ENCODE assay signal across 14 cellular contexts in the genomic region with DNA sequence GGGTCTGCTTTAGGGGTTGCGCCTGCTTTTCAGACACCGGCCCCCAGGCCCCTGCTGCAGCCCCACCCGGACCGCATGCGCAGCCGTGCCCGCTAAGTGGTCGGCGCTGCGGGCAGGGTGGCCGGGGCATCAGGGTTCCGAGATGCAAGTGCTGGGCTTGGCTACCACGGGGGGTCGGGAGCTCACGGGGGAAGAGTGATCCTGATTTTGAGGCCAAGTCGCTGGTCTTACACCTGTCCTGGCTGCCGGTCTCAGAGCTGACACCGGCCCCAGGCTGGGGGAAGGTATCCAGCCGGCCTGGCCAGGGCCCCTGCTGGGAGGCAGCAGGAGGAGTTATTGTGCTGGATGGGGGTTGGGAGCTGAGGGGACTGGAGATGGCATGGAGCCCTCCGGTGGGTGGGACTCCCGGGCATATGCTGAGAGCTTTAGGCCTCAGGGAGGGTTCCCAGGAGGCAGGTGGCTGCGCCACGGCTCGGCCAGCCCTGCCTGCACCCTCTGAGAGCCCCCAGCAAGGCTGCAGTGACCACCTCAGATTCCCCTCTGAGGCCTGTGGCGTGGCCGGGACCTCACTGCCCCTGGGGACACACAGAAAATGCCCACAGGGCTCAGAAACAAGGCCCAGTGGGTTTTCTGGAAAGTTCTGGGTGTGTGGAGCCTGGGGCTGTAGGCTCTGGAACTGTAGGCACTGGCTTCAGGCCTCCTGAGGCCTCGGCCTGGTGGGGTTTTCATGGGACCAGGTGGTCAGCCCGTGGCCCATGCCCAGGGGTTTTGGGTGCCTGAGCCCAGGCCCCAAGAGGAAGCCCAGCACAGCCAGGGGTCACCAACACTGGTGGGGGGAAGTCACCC. TPM values are rescaled to one million over a fixed set of nuclear protein-coding genes. Genes with fewer than 3 reads are reported as not detected.
A peak's percentile ranks its signal among the peaks of the same experiment; 100 is the strongest.
DNase-seq lines count a peak whose midpoint lies in the region; ATAC-seq, FAIRE-seq and TF ChIP-seq lines count a peak whose summit lies in the region.
"Had no signal": no experiment of that assay in that cellular context is flagged by ENCODE, and none has a peak within 500 bp of the region (broad histone marks: within the 10 kb centered on the region; RNA-seq: fewer than 3 reads in every experiment).

No MANE protein-coding gene starts in this region.

- POLR2A ChIA-PET in A549 (lab: Yijun Ruan, JAX), result no interaction called here
- POLR2A ChIA-PET in Panc1 (lab: Charles Lee), result interaction anchor here (0.5 kb wide), 1 partner anchor 10 kb away, joined by 3 read pairs; no protein-coding TSS in a partner anchor

- CTCF ChIA-PET in A549 (lab: Yijun Ruan, JAX) (interaction anchor here (0.6 to 1.9 kb wide), 10 partner anchors 8 to 69 kb away, joined by 3 to 6 read pairs (median 4); no protein-coding TSS in a partner anchor), Panc1 (lab: Charles Lee) (interaction anchor here (0.8 to 1.0 kb wide), 2 partner anchors 38 to 198 kb away, joined by 3 read pairs; no protein-coding TSS in a partner anchor)

- no peaks in the 10 kb centered on the region for H3K27me3 ChIP-seq in Panc1 (ENCODE audit: control insufficient read depth, insufficient read depth, low read length)

- 25% methylated on average over 16 of the region's 28 CpGs for WGBS in A549 (ENCODE audit: missing lambda C conversion rate)

- no peak for TF ChIP-seq RAD21 in A549 (conservative IDR thresholded peaks at IDR 0.05 in 1 of 2, IDR thresholded peaks at IDR 0.05 in 1 of 2)

- intact Hi-C loops in Panc1 (cut with micrococcal nuclease; ENCODE audit: unreplicated experiment), result no loop called here

- FAIRE-seq in A549 (lab: Jason Lieb, UNC), result no peak
- no peak for FAIRE-seq in H54 (lab: Jason Lieb, UNC)

- no TSS peak for BruUV-seq in Panc1 (replicated peaks; lab: Mats Ljungman, UMichigan)

- in situ Hi-C loops in Panc1 (cut with HindIII; ENCODE audit: low pct_unique_long_range_greater_than_20kb, low sequenced_read_pairs), result no loop called here

- no peak for TF ChIP-seq EP300 in A549 (IDR thresholded peaks at IDR 0.05)

- peak overlapping the region; percentile 91 for H3K4me2 ChIP-seq in A549

- no peak for TF ChIP-seq CTCF in A549 (IDR thresholded peaks at IDR 0.05)
- no peak for TF ChIP-seq CTCF in Panc1 (IDR thresholded peaks at IDR 0.05)

- H3K4me1 ChIP-seq in A549, result peaks cover 69% of the 10 kb centered on the region
- peaks cover 65% of the 10 kb centered on the region for H3K4me1 ChIP-seq in Panc1 (ENCODE audit: control insufficient read depth, insufficient read depth, low read length)

- H3K27ac ChIP-seq in A549 (peak overlapping the region; percentile 97 to 99), Panc1 (ENCODE audit: low read length) (peak overlapping the region; percentile 96)
- H3K27ac ChIP-seq: suprapubic skin had no signal

- peak; percentile 45 to 88 for DNase-seq in A549 (ENCODE audit: low read depth in 1 of 2, low spot score in 1 of 2)
- peak; percentile 23 for DNase-seq in ELR (ENCODE audit: low read depth)
- DNase-seq in Panc1 (ENCODE audit: low read depth, low spot score), result peak; percentile 20
- DNase-seq in kidney glomerular epithelial cell (lab: John Stamatoyannopoulos, UW), result peak; percentile 1
- DNase-seq in AG08395 (ENCODE audit: low spot score), result no peak
- no peak for DNase-seq in stimulated activated CD4-positive, alpha-beta T cell treated with anti-CD3 and anti-CD28 coated beads, Interleukin-1b, Interleukin-23, amount 100 ng/mL, for 48 hours
- no peak for DNase-seq in H54 (ENCODE audit: insufficient read length, low spot score)
- DNase-seq: activated CD4-positive, alpha-beta T cell treated with anti-CD3 and anti-CD28 coated beads, Interleukin-2, amount 10 ng/mL, durations not matched to agents 24 days and 14 days; DND-41; naive B cell; NCI-H1694; SIG-M5 had no signal

- H3K9me3 ChIP-seq in A549 (peaks cover 6% of the 10 kb centered on the region; the same call in 1 of the 3 replicates), Panc1 (ENCODE audit: control insufficient read depth, insufficient read depth, low read depth, low read length) (peaks cover 4% of the 10 kb centered on the region; the same call in 1 of the 2 replicates)
- H3K9me3 ChIP-seq: suprapubic skin had no signal

- TF ChIP-seq POLR2A in A549 (IDR thresholded peaks at IDR 0.05; ENCODE audit: low read length), result peak; percentile 15; the same call in 1 of the 2 replicates
- TF ChIP-seq POLR2A in H54 (IDR thresholded peaks at IDR 0.05; ENCODE audit: low read depth, low read length), result no peak

- peak overlapping the region; percentile 23; the same call in 2 of the 3 replicates for H3K4me3 ChIP-seq in A549
- no peak overlapping the region for H3K4me3 ChIP-seq in Panc1 (ENCODE audit: low read depth in 2 of 2, low read length in 2 of 2)
- H3K4me3 ChIP-seq: suprapubic skin had no signal

- no peaks in the 10 kb centered on the region for H3K36me3 ChIP-seq in Panc1 (ENCODE audit: control insufficient read depth, insufficient read depth, low read length)
- H3K36me3 ChIP-seq: suprapubic skin had no signal

- ATAC-seq in A549 (peak; percentile 31 to 40), Panc1 (peak; percentile 39), HG03135 (IDR thresholded peaks at IDR 0.05; ENCODE audit: unreplicated experiment) (no peak)

TF ChIP-seq in A549, 52 proteins besides CTCF, POLR2A, EP300 and RAD21 (continues in another document):
- no peak for TF ChIP-seq BCL3 (IDR thresholded peaks at IDR 0.05)
- TF ChIP-seq, protein P1, sequence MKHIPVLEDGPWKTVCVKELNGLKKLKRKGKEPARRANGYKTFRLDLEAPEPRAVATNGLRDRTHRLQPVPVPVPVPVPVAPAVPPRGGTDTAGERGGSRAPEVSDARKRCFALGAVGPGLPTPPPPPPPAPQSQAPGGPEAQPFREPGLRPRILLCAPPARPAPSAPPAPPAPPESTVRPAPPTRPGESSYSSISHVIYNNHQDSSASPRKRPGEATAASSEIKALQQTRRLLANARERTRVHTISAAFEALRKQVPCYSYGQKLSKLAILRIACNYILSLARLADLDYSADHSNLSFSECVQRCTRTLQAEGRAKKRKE (CRISPR knock-in tag; IDR thresholded peaks at IDR 0.05; ENCODE audit: low read depth), result no peak
- TF ChIP-seq HEYL (CRISPR knock-in tag; IDR thresholded peaks at IDR 0.05), result peak; percentile 8; the same call in 1 of the 2 replicates
- no peak for TF ChIP-seq FOSL2 (IDR thresholded peaks at IDR 0.05)
- no peak for TF ChIP-seq FOSL2 (CRISPR knock-in tag; IDR thresholded peaks at IDR 0.05)
- TF ChIP-seq EHMT2 (IDR thresholded peaks at IDR 0.05; ENCODE audit: low read depth), result no peak
- TF ChIP-seq FOXS1 (CRISPR knock-in tag; IDR thresholded peaks at IDR 0.05), result peak; percentile 18; the same call in 1 of the 2 replicates
- no peak for TF ChIP-seq CBX2 (IDR thresholded peaks at IDR 0.05; ENCODE audit: borderline replicate concordance, low read depth)
- TF ChIP-seq HOXB5 (CRISPR knock-in tag; IDR thresholded peaks at IDR 0.05), result peak; percentile 62
- 0 out of 2 replicates have a peak, but pooled peaks have one; percentile 16 for TF ChIP-seq E2F6 (IDR thresholded peaks at IDR 0.05; ENCODE audit: borderline replicate concordance, low read depth)
- TF ChIP-seq MAZ (IDR thresholded peaks at IDR 0.05; ENCODE audit: borderline replicate concordance, low read depth, low read length), result no peak
- TF ChIP-seq MYC (IDR thresholded peaks at IDR 0.05; ENCODE audit: borderline replicate concordance, low read length), result no peak
- TF ChIP-seq EHF (CRISPR knock-in tag; IDR thresholded peaks at IDR 0.05), result peak; percentile 70; the same call in 1 of the 2 replicates
- no peak for TF ChIP-seq TFCP2L1 (CRISPR knock-in tag; IDR thresholded peaks at IDR 0.05)
- no peak for TF ChIP-seq TP53 (CRISPR knock-in tag; IDR thresholded peaks at IDR 0.05)
- peak; percentile 87; the same call in 1 of the 2 replicates for TF ChIP-seq HOXB13 (CRISPR knock-in tag; IDR thresholded peaks at IDR 0.05; ENCODE audit: low read depth)
- no peak for TF ChIP-seq POLR2AphosphoS2 (conservative IDR thresholded peaks at IDR 0.05; ENCODE audit: low read length)
- TF ChIP-seq FOSB (CRISPR knock-in tag; IDR thresholded peaks at IDR 0.05), result no peak
- no peak for TF ChIP-seq CBX8 (IDR thresholded peaks at IDR 0.05)
- TF ChIP-seq NPAS2 (CRISPR knock-in tag; IDR thresholded peaks at IDR 0.05; ENCODE audit: borderline replicate concordance), result 0 out of 2 replicates have a peak, but pooled peaks have one; percentile 45
- TF ChIP-seq RCOR1 (IDR thresholded peaks at IDR 0.05; ENCODE audit: low read depth, low read length), result no peak
- TF ChIP-seq ZC3H11A (IDR thresholded peaks at IDR 0.05), result no peak
- peak; percentile 66; the same call in 1 of the 2 replicates for TF ChIP-seq ZNF302 (CRISPR knock-in tag; IDR thresholded peaks at IDR 0.05)
- no peak for TF ChIP-seq SREBF2 (IDR thresholded peaks at IDR 0.05)
- TF ChIP-seq RARB (CRISPR knock-in tag; IDR thresholded peaks at IDR 0.05), result no peak
- no peak for TF ChIP-seq MAFK (IDR thresholded peaks at IDR 0.05; ENCODE audit: partially characterized antibody)
- peak; percentile 27; the same call in 1 of the 2 replicates for TF ChIP-seq GATA3 (IDR thresholded peaks at IDR 0.05; ENCODE audit: borderline replicate concordance)

RNA-seq across cellular contexts. Expression of gene MUC5AC, which starts 4.4 kb away (rescaled TPM):
- polyA plus RNA-seq in A549 (2011; rRNA removed) (7.4 and 24.5 TPM in 2 replicates), A549 (2017; fragmentation: RNase III; extraction: RNeasy Plus Mini Kit Qiagen cat#74134 plus additional on column Dnase treatment) (0.18 to 0.55 TPM (median 0.18 TPM) in 3 replicates)
- 10.8 and 14.4 TPM in 2 replicates for polyA plus RNA-seq in A549 (2012; cell fraction: cytosol; rRNA removed)
- 48.3 and 55.5 TPM in 2 replicates for polyA plus RNA-seq in A549 (2012; cell fraction: nucleus; rRNA removed)
- polyA minus RNA-seq in A549 (2011; rRNA and poly(A)+ RNA removed), result 26.6 and 31.9 TPM in 2 replicates
- total RNA-seq in Panc1 (2021; ENCODE audit: unreplicated experiment), result 0.03 TPM
- 0.04 TPM for polyA plus RNA-seq in Panc1 (2012; ENCODE audit: insufficient read length)
- total RNA-seq: activated CD4-positive, alpha-beta T cell treated with anti-CD3 and anti-CD28 coated beads, Interleukin-2, amount 10 ng/mL, durations not matched to agents 24 days and 14 days; suprapubic skin had no signal

Comparison
In these comparisons a context has a peak if more than half of its experiments do, and no peak if none do; other contexts are left out.
1. DNase-seq: peak in A549 (2 of 2), ELR (single experiment), Panc1 (single experiment) and kidney glomerular epithelial cell (single experiment); none in AG08395 (single experiment), stimulated activated CD4-positive, alpha-beta T cell treated with anti-CD3 and anti-CD28 coated beads, Interleukin-1b, Interleukin-23, amount 100 ng/mL, for 48 hours (single experiment) and H54 (single experiment).